1 cellular context compared by ENCODE assay signal in genomic region chr12:71162832-71163711, GRCh38.
TF ChIP-seq lines count a peak whose summit lies in the region.

No MANE protein-coding gene starts in this region.

TF ChIP-seq in HepG2, 621 proteins besides CTCF, POLR2A, EP300 and RAD21 (continued from another document and continues in another):
- TF ChIP-seq HNF1A (IDR thresholded peaks at IDR 0.05; ENCODE audit: low read depth) = peak; percentile 83
- TF ChIP-seq HNF1A (CRISPR knock-in tag; IDR thresholded peaks at IDR 0.05; ENCODE audit: borderline replicate concordance) = peak; percentile 94
- peak; percentile 59; the same call in 1 of the 2 replicates for TF ChIP-seq TOE1 (CRISPR knock-in tag; IDR thresholded peaks at IDR 0.05)
- TF ChIP-seq ATF2 (CRISPR knock-in tag; IDR thresholded peaks at IDR 0.05) = peak; percentile 75
- peak; percentile 64 for TF ChIP-seq ZNF503 (CRISPR knock-in tag; IDR thresholded peaks at IDR 0.05)
- TF ChIP-seq AGO2 (optimal IDR thresholded peaks at IDR 0.05; ENCODE audit: low read depth, low read length) = no peak
- TF ChIP-seq CREM (IDR thresholded peaks at IDR 0.05) = peak; percentile 87
- no peak for TF ChIP-seq CREM (CRISPR knock-in tag; IDR thresholded peaks at IDR 0.05)
- no peak for TF ChIP-seq LBX2 (CRISPR knock-in tag; IDR thresholded peaks at IDR 0.05; ENCODE audit: borderline replicate concordance)
- peak; percentile 34 for TF ChIP-seq SKI (IDR thresholded peaks at IDR 0.05; ENCODE audit: partially characterized antibody)
- peak; percentile 97 for TF ChIP-seq GFI1 (CRISPR knock-in tag; IDR thresholded peaks at IDR 0.05; ENCODE audit: borderline replicate concordance)
- no peak for TF ChIP-seq MIER2 (CRISPR knock-in tag; IDR thresholded peaks at IDR 0.05)
- TF ChIP-seq ZNF546 (CRISPR knock-in tag; conservative IDR thresholded peaks at IDR 0.05) = no peak
- peak; percentile 37 for TF ChIP-seq MED8 (CRISPR knock-in tag; IDR thresholded peaks at IDR 0.05; ENCODE audit: insufficient replicate concordance)
- TF ChIP-seq RFXANK (CRISPR knock-in tag; IDR thresholded peaks at IDR 0.05) = no peak
- TF ChIP-seq PAWR (CRISPR knock-in tag; IDR thresholded peaks at IDR 0.05; ENCODE audit: borderline replicate concordance) = no peak
- no peak for TF ChIP-seq RFX1 (IDR thresholded peaks at IDR 0.05)
- 0 out of 2 replicates have a peak, but pooled peaks have one; percentile 22 for TF ChIP-seq PRDM10 (CRISPR knock-in tag; IDR thresholded peaks at IDR 0.05; ENCODE audit: low read depth)
- peak; percentile 43; the same call in 1 of the 2 replicates for TF ChIP-seq CEBPB (IDR thresholded peaks at IDR 0.05; ENCODE audit: borderline replicate concordance, low read depth, low read length)
- TF ChIP-seq NFYC (CRISPR knock-in tag; IDR thresholded peaks at IDR 0.05) = no peak
- TF ChIP-seq EHMT2 (IDR thresholded peaks at IDR 0.05; ENCODE audit: borderline replicate concordance, low read depth, low read length) = no peak
- 0 out of 2 replicates have a peak, but pooled peaks have one; percentile 61 for TF ChIP-seq IRF2 (CRISPR knock-in tag; IDR thresholded peaks at IDR 0.05)
- TF ChIP-seq KDM6A (CRISPR knock-in tag; IDR thresholded peaks at IDR 0.05; ENCODE audit: low read depth) = peak; percentile 71
- 0 out of 2 replicates have a peak, but pooled peaks have one; percentile 6 for TF ChIP-seq ZFY (CRISPR knock-in tag; IDR thresholded peaks at IDR 0.05)
- TF ChIP-seq IKZF4 (CRISPR knock-in tag; IDR thresholded peaks at IDR 0.05; ENCODE audit: borderline replicate concordance, low read depth, not compliant biosample characterization) = no peak
- TF ChIP-seq PRDM4 (CRISPR knock-in tag; IDR thresholded peaks at IDR 0.05; ENCODE audit: borderline replicate concordance) = no peak
- TF ChIP-seq KLF9 (CRISPR knock-in tag; IDR thresholded peaks at IDR 0.05; ENCODE audit: low read depth) = peak; percentile 58; the same call in 1 of the 2 replicates
- peak; percentile 62; the same call in 1 of the 2 replicates for TF ChIP-seq ATF1 (CRISPR knock-in tag; IDR thresholded peaks at IDR 0.05)
- peak; percentile 84; the same call in 1 of the 2 replicates for TF ChIP-seq PHF21A (CRISPR knock-in tag; IDR thresholded peaks at IDR 0.05)
- peak; percentile 83 for TF ChIP-seq GATA4 (IDR thresholded peaks at IDR 0.05; ENCODE audit: borderline replicate concordance, low read depth)
- TF ChIP-seq YEATS2 (CRISPR knock-in tag; IDR thresholded peaks at IDR 0.05; ENCODE audit: borderline replicate concordance) = peak; percentile 49; the same call in 1 of the 2 replicates
- TF ChIP-seq ZNF570 (CRISPR knock-in tag; IDR thresholded peaks at IDR 0.05; ENCODE audit: borderline replicate concordance) = no peak
- peak; percentile 85 for TF ChIP-seq FOXA1 (IDR thresholded peaks at IDR 0.05)
- peak; percentile 82 for TF ChIP-seq FOXA1 (CRISPR knock-in tag; IDR thresholded peaks at IDR 0.05)
- no peak for TF ChIP-seq FOXP1 (IDR thresholded peaks at IDR 0.05)
- TF ChIP-seq FOXP1 (CRISPR knock-in tag; IDR thresholded peaks at IDR 0.05) = peak; percentile 83
- peak; percentile 93; the same call in 1 of the 2 replicates for TF ChIP-seq FOXJ3 (CRISPR knock-in tag; IDR thresholded peaks at IDR 0.05; ENCODE audit: borderline replicate concordance)
- no peak; the same call in 1 of the 2 replicates for TF ChIP-seq ARID4A (CRISPR knock-in tag; IDR thresholded peaks at IDR 0.05; ENCODE audit: borderline replicate concordance)
- no peak for TF ChIP-seq ZNF382 (CRISPR knock-in tag; IDR thresholded peaks at IDR 0.05; ENCODE audit: borderline replicate concordance)
- 0 out of 2 replicates have a peak, but pooled peaks have one; percentile 13 for TF ChIP-seq SALL2 (CRISPR knock-in tag; IDR thresholded peaks at IDR 0.05)
- peak; percentile 87; the same call in 1 of the 2 replicates for TF ChIP-seq HMG20A (CRISPR knock-in tag; IDR thresholded peaks at IDR 0.05; ENCODE audit: borderline replicate concordance)
- TF ChIP-seq TEAD2 (CRISPR knock-in tag; IDR thresholded peaks at IDR 0.05) = no peak
- TF ChIP-seq ZNF138 (CRISPR knock-in tag; IDR thresholded peaks at IDR 0.05; ENCODE audit: low read depth) = no peak
